ENCODE assay signal across 11 cellular contexts in genomic region chr3:71051893-71052687, GRCh38.
DNase-seq lines count a peak whose midpoint lies in the region; ATAC-seq and TF ChIP-seq lines count a peak whose summit lies in the region.
"Had no signal": no experiment of that assay in that cellular context is flagged by ENCODE, and none has a peak within 500 bp of the region (broad histone marks: within the 10 kb centered on the region; RNA-seq: fewer than 3 reads in every experiment).

No MANE protein-coding gene starts in this region.

- H3K4me3 ChIP-seq in fibroblast of pulmonary artery (replicated peaks; ENCODE audit: low read depth, low read length) = no peak overlapping the region
- H3K4me3 ChIP-seq in stomach smooth muscle (ENCODE audit: low read length in 2 of 2) = peak overlapping the region in 1 of 2 donors; percentile 8

- H3K36me3 Mint-ChIP-seq in activated CD4-positive, alpha-beta T cell treated with anti-CD3 and anti-CD28 coated beads for 36 hours (ENCODE audit: low read depth) = peaks cover 85% of the 10 kb centered on the region

- POLR2A ChIA-PET in activated CD4-positive, alpha-beta T cell treated with anti-CD3 and anti-CD28 coated beads for 36 hours (lab: Charles Lee) = interaction anchor here (1.0 to 1.1 kb wide), 3 partner anchors 8 to 32 kb away, joined by 3 read pairs; no protein-coding TSS in a partner anchor

- peaks cover 100% of the 10 kb centered on the region for H3K4me1 Mint-ChIP-seq in activated CD4-positive, alpha-beta T cell treated with anti-CD3 and anti-CD28 coated beads for 36 hours

- no peaks in the 10 kb centered on the region for H3K27me3 Mint-ChIP-seq in activated CD4-positive, alpha-beta T cell treated with anti-CD3 and anti-CD28 coated beads for 36 hours

- H3K27ac ChIP-seq in stomach smooth muscle (ENCODE audit: low read length) = peak overlapping the region; percentile 81

- no peaks in the 10 kb centered on the region for H3K27me3 ChIP-seq in stomach smooth muscle (ENCODE audit: control insufficient read depth in 1 of 2, insufficient read depth in 2 of 2, low read length in 2 of 2)

- no peak overlapping the region for H3K4me3 Mint-ChIP-seq in activated CD4-positive, alpha-beta T cell treated with anti-CD3 and anti-CD28 coated beads for 36 hours
- H3K4me3 Mint-ChIP-seq: T-helper 1 cell treated with Interleukin-12 subunit alpha and Interleukin-12 subunit beta and Interleukin-4 antibody, amounts not matched to agents 30 μg/mL and 1 μg/mL, for 36 hours had no signal

- H3K4me1 ChIP-seq in stomach smooth muscle (ENCODE audit: control insufficient read depth, insufficient read depth, low read length) = peaks cover 57% of the 10 kb centered on the region

- CTCF ChIA-PET in activated CD4-positive, alpha-beta T cell treated with anti-CD3 and anti-CD28 coated beads for 36 hours (lab: Charles Lee) = interaction anchor here (0.6 to 1.4 kb wide), 4 partner anchors 11 to 549 kb away, joined by 3 to 4 read pairs (median 3); no protein-coding TSS in a partner anchor

- no peaks in the 10 kb centered on the region for H3K9me3 Mint-ChIP-seq in activated CD4-positive, alpha-beta T cell treated with anti-CD3 and anti-CD28 coated beads for 36 hours (ENCODE audit: low read depth)
- H3K9me3 Mint-ChIP-seq: T-helper 1 cell treated with Interleukin-12 subunit alpha and Interleukin-12 subunit beta and Interleukin-4 antibody, amounts not matched to agents 30 μg/mL and 1 μg/mL, for 36 hours had no signal

- H3K36me3 ChIP-seq in stomach smooth muscle (ENCODE audit: control insufficient read depth in 2 of 2, insufficient read depth in 2 of 2, low read length in 2 of 2) = peaks cover 11 to 15% of the 10 kb centered on the region in 2 donors

- DNase-seq in activated CD4-positive, alpha-beta T cell treated with anti-CD3 and anti-CD28 coated beads for 36 hours = no peak
- no peak for DNase-seq in activated CD4-positive, alpha-beta T cell treated with anti-CD3 and anti-CD28 coated beads for 1 hour
- DNase-seq in fibroblast of pulmonary artery (ENCODE audit: low read depth) (peak; percentile 62), activated T-cell treated with anti-CD3 and anti-CD28 coated beads for 4 hours (no peak)
- DNase-seq: amygdala, NCI-H2029 had no signal

- H3K9ac ChIP-seq in stomach smooth muscle (ENCODE audit: low read length in 2 of 2) = no peak overlapping the region

- TF ChIP-seq CTCF in fibroblast of pulmonary artery (IDR thresholded peaks at IDR 0.05; ENCODE audit: low read length, missing control alignments) = no peak

- H3K27ac Mint-ChIP-seq in activated CD4-positive, alpha-beta T cell treated with anti-CD3 and anti-CD28 coated beads for 36 hours = peak overlapping the region; percentile 33

- no peak for ATAC-seq in activated CD4-positive, alpha-beta T cell treated with anti-CD3 and anti-CD28 coated beads for 36 hours
- ATAC-seq in SK-N-SH treated with all-trans-retinoic acid at 6 μM for 48 hours (peak; percentile 55), HG03432 (IDR thresholded peaks at IDR 0.05; ENCODE audit: unreplicated experiment) (no peak), GM21619 (IDR thresholded peaks at IDR 0.05; ENCODE audit: unreplicated experiment) (no peak)

- intact Hi-C loops in activated CD4-positive, alpha-beta T cell treated with anti-CD3 and anti-CD28 coated beads for 36 hours (cut with DNase I, micrococcal nuclease) = loop anchor here in 1 of 2 experiments (2.0 kb wide), 1 partner anchor 41 kb away; no protein-coding TSS in a partner anchor

- no peaks in the 10 kb centered on the region for H3K9me3 ChIP-seq in stomach smooth muscle (ENCODE audit: control insufficient read depth in 2 of 2, low read length in 2 of 2)

TF ChIP-seq in SK-N-SH treated with all-trans-retinoic acid at 6 μM for 48 hours, 23 proteins besides CTCF, POLR2A, EP300 and RAD21:
- no peak for TF ChIP-seq ESRRG (CRISPR knock-in tag; IDR thresholded peaks at IDR 0.05)
- 0 out of 2 replicates have a peak, but pooled peaks have one; percentile 27 for TF ChIP-seq ZC3H10 (CRISPR knock-in tag; IDR thresholded peaks at IDR 0.05)
